ENCODE assay signal across 22 cellular contexts in the genomic region with DNA sequence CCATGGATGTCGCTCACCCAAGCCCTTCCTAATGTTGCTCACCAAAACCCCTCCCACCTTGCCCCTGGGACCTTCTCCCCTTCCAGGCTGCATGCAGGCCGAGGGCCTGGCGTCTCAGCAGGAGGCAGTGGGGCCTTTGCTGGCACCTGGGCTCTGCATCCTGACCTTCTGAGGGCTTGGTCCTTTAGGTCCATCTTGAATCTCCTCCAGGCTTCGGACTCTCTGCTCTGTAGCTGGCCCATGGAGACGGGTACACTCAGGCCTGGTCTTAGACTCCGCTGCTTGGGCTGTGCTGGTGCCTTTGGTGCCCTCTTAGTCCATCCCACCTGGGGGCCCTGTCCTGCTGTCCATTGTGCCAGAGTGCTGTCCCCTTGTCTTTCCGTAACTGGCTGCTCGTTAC. TPM values are rescaled to one million over a fixed set of nuclear protein-coding genes. Genes with fewer than 3 reads are reported as not detected.
DNase-seq lines count a peak whose midpoint lies in the region; ATAC-seq and TF ChIP-seq lines count a peak whose summit lies in the region.
"Had no signal": no experiment of that assay in that cellular context is flagged by ENCODE, and none has a peak within 500 bp of the region (broad histone marks: within the 10 kb centered on the region; RNA-seq: fewer than 3 reads in every experiment).

No MANE protein-coding gene starts in this region.

- H3K27me3 ChIP-seq in neuronal stem cell (ENCODE audit: control insufficient read depth in 3 of 3, insufficient read depth in 3 of 3, low read depth in 1 of 3, low read length in 3 of 3) (no peaks in the 10 kb centered on the region), Caco-2 (replicated peaks; ENCODE audit: control insufficient read depth, insufficient read depth, low read length) (no peaks in the 10 kb centered on the region)
- H3K27me3 ChIP-seq: left lung, Peyer's patch, upper lobe of left lung had no signal

- peaks cover 67% of the 10 kb centered on the region for H3K4me1 Mint-ChIP-seq in activated CD4-positive, alpha-beta T cell treated with anti-CD3 and anti-CD28 coated beads, Interleukin-2, amount 10 ng/mL, durations not matched to agents 24 days and 14 days
- peaks cover 58% of the 10 kb centered on the region for H3K4me1 Mint-ChIP-seq in activated T-helper 17 cell treated with anti-CD3 and anti-CD28 coated beads, Interleukin-2, amount 50 U/mL, for 72 hours
- peaks cover 23% of the 10 kb centered on the region for H3K4me1 Mint-ChIP-seq in Caco-2 (ENCODE audit: low read depth, unreplicated experiment)

- H3K36me3 ChIP-seq in KOPT-K1 (ENCODE audit: insufficient read depth, low read length) (peaks cover 50% of the 10 kb centered on the region), neuronal stem cell (replicated peaks in 1 of 2; ENCODE audit: control insufficient read depth in 2 of 2, insufficient read depth in 2 of 2, low read length in 2 of 2) (peaks cover 4 to 41% of the 10 kb centered on the region in 2 donors), Caco-2 (ENCODE audit: control insufficient read depth, insufficient read depth, low read length) (no peaks in the 10 kb centered on the region)
- H3K36me3 ChIP-seq: left lung, Peyer's patch had no signal

- no peak overlapping the region for H2BK15ac ChIP-seq in neuronal stem cell (ENCODE audit: low read length)

- no peak overlapping the region for H4K91ac ChIP-seq in neuronal stem cell (ENCODE audit: low read depth, low read length, poor library complexity)

- DNase-seq in activated CD4-positive, alpha-beta T cell treated with anti-CD3 and anti-CD28 coated beads, Interleukin-2, amount 10 ng/mL, durations not matched to agents 24 days and 14 days = no peak
- no peak for DNase-seq in activated CD4-positive, alpha-beta T cell treated with anti-CD3 and anti-CD28 coated beads, Interleukin-2, amount 50 U/mL, for 48 hours
- no peak for DNase-seq in neuronal stem cell (ENCODE audit: low spot score)
- no peak for DNase-seq in Caco-2
- DNase-seq in activated T-cell treated with anti-CD3 and anti-CD28 coated beads for 4 hours = no peak
- DNase-seq in cerebellum (ENCODE audit: low spot score) = no peak
- DNase-seq: activated CD8-positive, alpha-beta memory T cell treated with anti-CD3 and anti-CD28 coated beads for 24 hours; central memory CD4-positive, alpha-beta T cell; DMS79; effector memory CD4-positive, alpha-beta T cell; H7; left lung; NCI-H748 treated with DMSO at 0.1 percent for 48 hours; stimulated activated naive CD4-positive, alpha-beta T cell; upper lobe of left lung had no signal

- no peak overlapping the region for H2AFZ ChIP-seq in neuronal stem cell (ENCODE audit: low read length)

- WGBS in neuronal stem cell (ENCODE audit: extremely low coverage in 2 of 2, insufficient read length in 2 of 2, insufficient replicate concordance in 1 of 2), 2 donors = no CpG with 5 or more reads among the region's 8 CpGs

- H3K23ac ChIP-seq in neuronal stem cell (ENCODE audit: low read depth, low read length, poor library complexity) = peak overlapping the region; percentile 25

- peak overlapping the region; percentile 54 for H2AK5ac ChIP-seq in neuronal stem cell (ENCODE audit: low read depth, low read length)

- CTCF ChIA-PET in Caco-2 (lab: Charles Lee) = no interaction called here

- peak overlapping the region; percentile 27 for H3K9ac ChIP-seq in neuronal stem cell (ENCODE audit: low read depth, low read length, poor library complexity)

- H3K4me1 ChIP-seq in neuronal stem cell (ENCODE audit: control insufficient read depth in 2 of 2, insufficient read depth in 1 of 2, low read depth in 1 of 2, low read length in 2 of 2) (peaks cover 17 to 19% of the 10 kb centered on the region in 2 donors), Caco-2 (peaks cover 22% of the 10 kb centered on the region)

- peaks cover 12% of the 10 kb centered on the region for H3K79me1 ChIP-seq in neuronal stem cell (ENCODE audit: low read depth, low read length)

- POLR2A ChIA-PET in Caco-2 (lab: Charles Lee) = no interaction called here

- H3K9me3 ChIP-seq in KOPT-K1 (ENCODE audit: insufficient read depth, low read length, poor library complexity, severe bottlenecking) (no peaks in the 10 kb centered on the region), neuronal stem cell (replicated peaks in 1 of 2; ENCODE audit: control insufficient read depth in 2 of 2, insufficient read depth in 1 of 2, low read depth in 1 of 2, low read length in 2 of 2) (no peaks in the 10 kb centered on the region), Caco-2 (no peaks in the 10 kb centered on the region)
- H3K9me3 ChIP-seq: A549, left lung, Peyer's patch, upper lobe of left lung had no signal

- H3K18ac ChIP-seq in neuronal stem cell (ENCODE audit: low read length) = no peak overlapping the region

- no peak overlapping the region for H3K4me3 Mint-ChIP-seq in activated CD4-positive, alpha-beta T cell treated with anti-CD3 and anti-CD28 coated beads, Interleukin-2, amount 10 ng/mL, durations not matched to agents 24 days and 14 days
- peak overlapping the region; percentile 49 for H3K4me3 Mint-ChIP-seq in activated T-helper 17 cell treated with anti-CD3 and anti-CD28 coated beads, Interleukin-2, amount 50 U/mL, for 72 hours
- no peak overlapping the region for H3K4me3 Mint-ChIP-seq in Caco-2 (ENCODE audit: unreplicated experiment)
- H3K4me3 Mint-ChIP-seq: CD14-positive monocyte had no signal

- peak overlapping the region; percentile 61 for H3K27ac Mint-ChIP-seq in activated CD4-positive, alpha-beta T cell treated with anti-CD3 and anti-CD28 coated beads, Interleukin-2, amount 10 ng/mL, durations not matched to agents 24 days and 14 days
- H3K27ac Mint-ChIP-seq in activated T-helper 17 cell treated with anti-CD3 and anti-CD28 coated beads, Interleukin-2, amount 50 U/mL, for 72 hours = peak overlapping the region; percentile 84
- no peak overlapping the region for H3K27ac Mint-ChIP-seq in Caco-2 (ENCODE audit: unreplicated experiment)

- H3K9me3 Mint-ChIP-seq in activated CD4-positive, alpha-beta T cell treated with anti-CD3 and anti-CD28 coated beads, Interleukin-2, amount 10 ng/mL, durations not matched to agents 24 days and 14 days = no peaks in the 10 kb centered on the region
- no peaks in the 10 kb centered on the region for H3K9me3 Mint-ChIP-seq in activated T-helper 17 cell treated with anti-CD3 and anti-CD28 coated beads, Interleukin-2, amount 50 U/mL, for 72 hours
- H3K9me3 Mint-ChIP-seq in Caco-2 (ENCODE audit: unreplicated experiment) = no peaks in the 10 kb centered on the region
- H3K9me3 Mint-ChIP-seq: CD14-positive monocyte had no signal

- no peak overlapping the region for H4K8ac ChIP-seq in neuronal stem cell (ENCODE audit: low read depth, low read length)

- no peak for TF ChIP-seq CTCF in Caco-2 (IDR thresholded peaks at IDR 0.05; ENCODE audit: insufficient read depth in 1 of 2, low read depth in 1 of 2, low read length in 1 of 2, severe bottlenecking in 1 of 2, unreplicated experiment in 1 of 2)

- peak overlapping the region; percentile 54 for H2BK5ac ChIP-seq in neuronal stem cell (ENCODE audit: low read length)

- no peak for ATAC-seq in activated T-helper 17 cell treated with anti-CD3 and anti-CD28 coated beads, Interleukin-2, amount 50 U/mL, for 72 hours (replicated peaks)
- ATAC-seq: A549, left lung, SK-N-SH treated with all-trans-retinoic acid at 6 μM for 48 hours had no signal

- H3K4me3 ChIP-seq in neuronal stem cell (ENCODE audit: low read length in 2 of 2) (no peak overlapping the region), Caco-2 (ENCODE audit: low read depth, low read length) (no peak overlapping the region)
- H3K4me3 ChIP-seq: A549, left lung, Peyer's patch, upper lobe of left lung had no signal

- H3K4ac ChIP-seq in neuronal stem cell (ENCODE audit: low read length) = no peak overlapping the region

- peaks cover 33% of the 10 kb centered on the region for H3K36me3 Mint-ChIP-seq in activated CD4-positive, alpha-beta T cell treated with anti-CD3 and anti-CD28 coated beads, Interleukin-2, amount 10 ng/mL, durations not matched to agents 24 days and 14 days (ENCODE audit: low read depth)
- peaks cover 52% of the 10 kb centered on the region for H3K36me3 Mint-ChIP-seq in activated T-helper 17 cell treated with anti-CD3 and anti-CD28 coated beads, Interleukin-2, amount 50 U/mL, for 72 hours (ENCODE audit: low read depth)
- peaks cover 38% of the 10 kb centered on the region for H3K36me3 Mint-ChIP-seq in Caco-2 (ENCODE audit: insufficient read depth, unreplicated experiment)

- H2BK12ac ChIP-seq in neuronal stem cell (ENCODE audit: low read length) = peak overlapping the region; percentile 75

- BruUV-seq in Caco-2 (replicated peaks; lab: Mats Ljungman, UMichigan) = no TSS peak

- no peak overlapping the region for H3K14ac ChIP-seq in neuronal stem cell (ENCODE audit: low read length)

- peak overlapping the region; percentile 53 for H3K27ac ChIP-seq in KOPT-K1 (ENCODE audit: low read depth, low read length, poor library complexity, severe bottlenecking)
- H3K27ac ChIP-seq in neuronal stem cell (replicated peaks; ENCODE audit: low read length) = no peak overlapping the region
- H3K27ac ChIP-seq: A549, HL-60, left lung, Peyer's patch, upper lobe of left lung had no signal

- no peaks in the 10 kb centered on the region for H3K27me3 Mint-ChIP-seq in activated CD4-positive, alpha-beta T cell treated with anti-CD3 and anti-CD28 coated beads, Interleukin-2, amount 10 ng/mL, durations not matched to agents 24 days and 14 days
- no peaks in the 10 kb centered on the region for H3K27me3 Mint-ChIP-seq in activated T-helper 17 cell treated with anti-CD3 and anti-CD28 coated beads, Interleukin-2, amount 50 U/mL, for 72 hours
- no peaks in the 10 kb centered on the region for H3K27me3 Mint-ChIP-seq in Caco-2 (ENCODE audit: insufficient read depth, unreplicated experiment)

- no peak overlapping the region for H2BK120ac ChIP-seq in neuronal stem cell (ENCODE audit: low read depth, low read length)

- no peak overlapping the region for H3K4me2 ChIP-seq in neuronal stem cell (ENCODE audit: insufficient read depth, low read length, poor library complexity, severe bottlenecking)
- H3K4me2 ChIP-seq: A549 had no signal

- intact Hi-C loops in activated CD4-positive, alpha-beta T cell treated with anti-CD3 and anti-CD28 coated beads, Interleukin-2, amount 10 ng/mL, durations not matched to agents 24 days and 14 days (cut with micrococcal nuclease) = no loop called here
- intact Hi-C loops in Caco-2 (cut with micrococcal nuclease; ENCODE audit: unreplicated experiment) = no loop called here

RNA-seq across cellular contexts. Expression of a gene that starts 14.0 kb away (rescaled TPM):
- total RNA-seq in activated CD4-positive, alpha-beta T cell treated with anti-CD3 and anti-CD28 coated beads, Interleukin-2, amount 10 ng/mL, durations not matched to agents 24 days and 14 days = 38.8 and 43.4 TPM in 2 replicates
- total RNA-seq in activated T-helper 17 cell treated with anti-CD3 and anti-CD28 coated beads, Interleukin-2, amount 50 U/mL, for 72 hours = 10 to 100 TPM; 39.0 to 52.4 TPM
- 27.1 TPM for polyA plus RNA-seq in neuronal stem cell (2013, experiment 1 of 2)
- 25.7 TPM for polyA plus RNA-seq in neuronal stem cell (2013, experiment 2 of 2)
- total RNA-seq in Caco-2 (2022) (32.3 and 36.7 TPM in 2 replicates), cerebellum (34.5 TPM)
